18 cellular contexts compared by ENCODE assay signal in the genomic region with DNA sequence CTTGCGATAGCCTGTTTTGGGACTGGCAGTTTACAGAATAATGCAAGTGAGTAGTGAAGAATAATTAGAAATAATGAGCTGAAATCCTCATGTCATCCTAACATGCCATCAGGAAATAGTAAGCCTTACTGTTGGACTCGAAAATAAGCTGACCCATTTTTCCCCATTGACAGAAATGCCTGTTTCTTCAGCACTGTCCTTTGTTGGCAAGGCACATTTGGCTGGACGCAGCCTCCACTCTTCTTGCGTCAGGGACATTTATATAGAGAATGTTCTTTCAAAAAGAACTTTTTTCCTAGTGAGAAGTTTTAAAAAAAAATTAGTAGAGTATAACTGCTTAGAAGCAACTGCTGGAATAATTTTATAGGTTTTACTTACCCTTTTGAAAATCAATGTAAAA. TPM values are rescaled to one million over a fixed set of nuclear protein-coding genes. Genes with fewer than 3 reads are reported as not detected.
DNase-seq lines count a peak whose midpoint lies in the region; TF ChIP-seq lines count a peak whose summit lies in the region.
"Had no signal": no experiment of that assay in that cellular context is flagged by ENCODE, and none has a peak within 500 bp of the region (broad histone marks: within the 10 kb centered on the region; RNA-seq: fewer than 3 reads in every experiment).

No MANE protein-coding gene starts in this region.

- no peaks in the 10 kb centered on the region for H3K9me3 ChIP-seq in left ventricle myocardium inferior (replicated peaks)
- H3K9me3 ChIP-seq: A549 had no signal

- H3K4me3 ChIP-seq in left ventricle myocardium inferior = no peak overlapping the region
- H3K4me3 ChIP-seq: A549 had no signal

- H3K36me3 ChIP-seq in left ventricle myocardium inferior = no peaks in the 10 kb centered on the region

- no peaks in the 10 kb centered on the region for H3K27me3 ChIP-seq in left ventricle myocardium inferior (ENCODE audit: low read depth)

- intact Hi-C loops in left ventricle myocardium inferior (cut with micrococcal nuclease) = no loop called here

- TF ChIP-seq CTCF in left ventricle myocardium inferior (IDR thresholded peaks at IDR 0.05; ENCODE audit: borderline replicate concordance) (no peak), GM20000 (IDR thresholded peaks at IDR 0.05; ENCODE audit: extremely low read depth, missing control alignments) (no peak), GM13977 (IDR thresholded peaks at IDR 0.05; ENCODE audit: extremely low read depth, insufficient read depth, missing control alignments) (no peak)

- H3K4me1 ChIP-seq in left ventricle myocardium inferior = peaks cover 83% of the 10 kb centered on the region

- peak; percentile 70 for DNase-seq in G401 (ENCODE audit: low spot score)
- DNase-seq in cerebellum (ENCODE audit: low spot score) = peak; percentile 28
- no peak for DNase-seq in left ventricle myocardium inferior
- DNase-seq in pons (ENCODE audit: low spot score) = peak; percentile 58
- no peak for DNase-seq in inferior parietal cortex (ENCODE audit: extremely low spot score)
- DNase-seq in GM20000 (ENCODE audit: low spot score) = no peak
- no peak for DNase-seq in GM13977 (ENCODE audit: low spot score)
- DNase-seq in DMS53 (lab: John Stamatoyannopoulos, UW) = no peak
- DNase-seq: Calu3, DND-41, GF-D8, KBM-7, NCI-H1092, NCI-H1694 treated with DMSO at 0.1 percent for 48 hours, NCI-H345, NCI-H748 treated with DMSO at 0.1 percent for 48 hours, PC-3 had no signal

- H3K27ac ChIP-seq in left ventricle myocardium inferior (replicated peaks) = peak overlapping the region; percentile 39
- H3K27ac ChIP-seq: A549 had no signal

- in situ Hi-C loops in G401 (cut with HindIII; ENCODE audit: low sequenced_read_pairs) (no loop called here), GM13977 (cut with MboI; ENCODE audit: low pct_unique_long_range_greater_than_20kb, low sequenced_read_pairs, unreplicated experiment) (no loop called here)

RNA-seq across cellular contexts. Expression of a gene that starts 47.1 kb away (rescaled TPM):
- total RNA-seq in G401 (2014; rRNA removed; shearing (Covaris generic)) = 11.6 and 14.2 TPM in 2 replicates
- total RNA-seq in cerebellum = 79.0 TPM
- total RNA-seq in left ventricle myocardium inferior = 75.4 TPM

RNA-seq across cellular contexts. Expression of a gene that starts 57.2 kb away (rescaled TPM):
- total RNA-seq in G401 (2014; rRNA removed; shearing (Covaris generic)) = 227 and 256 TPM in 2 replicates
- total RNA-seq in cerebellum (33.0 TPM), left ventricle myocardium inferior (87.3 TPM)

Comparison
In these comparisons a context has a peak if more than half of its experiments do, and no peak if none do; other contexts are left out.
1. DNase-seq: peak in G401 (single experiment), cerebellum (single experiment) and pons (single experiment); none in left ventricle myocardium inferior (single experiment), inferior parietal cortex (single experiment), GM20000 (single experiment), GM13977 (single experiment) and DMS53 (single experiment).